1 cellular context compared by ENCODE assay signal in genomic region chr19:55598719-55599467, GRCh38.
TF ChIP-seq lines count a peak whose summit lies in the region.

No MANE protein-coding gene starts in this region.

TF ChIP-seq in K562, 482 proteins besides CTCF, POLR2A, EP300 and RAD21 (continues in another document):
- no peak for TF ChIP-seq TAF15 (IDR thresholded peaks at IDR 0.05; ENCODE audit: low read depth, low read length)
- no peak for TF ChIP-seq MEF2D (tag; conservative IDR thresholded peaks at IDR 0.05; ENCODE audit: low read depth)
- 0 out of 2 replicates have a peak, but pooled peaks have one; percentile 55 for TF ChIP-seq TARDBP (IDR thresholded peaks at IDR 0.05)
- TF ChIP-seq JUN (IDR thresholded peaks at IDR 0.05; ENCODE audit: borderline replicate concordance, low read depth, low read length), result no peak; the same call in 1 of the 2 replicates
- no peak for TF ChIP-seq JUN (CRISPR knock-in tag; IDR thresholded peaks at IDR 0.05; ENCODE audit: borderline replicate concordance)
- TF ChIP-seq, protein P1, sequence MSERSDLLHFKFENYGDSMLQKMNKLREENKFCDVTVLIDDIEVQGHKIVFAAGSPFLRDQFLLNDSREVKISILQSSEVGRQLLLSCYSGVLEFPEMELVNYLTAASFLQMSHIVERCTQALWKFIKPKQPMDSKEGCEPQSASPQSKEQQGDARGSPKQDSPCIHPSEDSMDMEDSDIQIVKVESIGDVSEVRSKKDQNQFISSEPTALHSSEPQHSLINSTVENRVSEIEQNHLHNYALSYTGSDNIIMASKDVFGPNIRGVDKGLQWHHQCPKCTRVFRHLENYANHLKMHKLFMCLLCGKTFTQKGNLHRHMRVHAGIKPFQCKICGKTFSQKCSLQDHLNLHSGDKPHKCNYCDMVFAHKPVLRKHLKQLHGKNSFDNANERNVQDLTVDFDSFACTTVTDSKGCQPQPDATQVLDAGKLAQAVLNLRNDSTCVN (CRISPR knock-in tag; IDR thresholded peaks at IDR 0.05), result peak; percentile 81; the same call in 1 of the 2 replicates
- TF ChIP-seq ZMIZ1 (IDR thresholded peaks at IDR 0.05; ENCODE audit: low read depth in 2 of 2, low read length in 2 of 2), result peak in 1 of 2 experiments; percentile 23; a peak in 1 of 4 replicates
- no peak for TF ChIP-seq MAFG (tag; conservative IDR thresholded peaks at IDR 0.05)
- TF ChIP-seq PHF20 (IDR thresholded peaks at IDR 0.05; ENCODE audit: partially characterized antibody), result no peak
- TF ChIP-seq RERE (CRISPR knock-in tag; IDR thresholded peaks at IDR 0.05; ENCODE audit: borderline replicate concordance), result no peak
- peak in 1 of 2 experiments; percentile 6; a peak in 2 of 4 replicates for TF ChIP-seq HDAC1 (IDR thresholded peaks at IDR 0.05)
- TF ChIP-seq TCF3 (CRISPR knock-in tag; IDR thresholded peaks at IDR 0.05), result no peak
- no peak for TF ChIP-seq ILF3 (IDR thresholded peaks at IDR 0.05; ENCODE audit: borderline replicate concordance)
- TF ChIP-seq RBFOX2 (IDR thresholded peaks at IDR 0.05; ENCODE audit: low read depth, low read length), result peak; percentile 86; the same call in 1 of the 2 replicates
- no peak for TF ChIP-seq IRF2 (CRISPR knock-in tag; IDR thresholded peaks at IDR 0.05)
- peak; percentile 85 for TF ChIP-seq ELF4 (CRISPR knock-in tag; IDR thresholded peaks at IDR 0.05)
- no peak for TF ChIP-seq ELF1 (tag; IDR thresholded peaks at IDR 0.05)
- TF ChIP-seq, protein P2, sequence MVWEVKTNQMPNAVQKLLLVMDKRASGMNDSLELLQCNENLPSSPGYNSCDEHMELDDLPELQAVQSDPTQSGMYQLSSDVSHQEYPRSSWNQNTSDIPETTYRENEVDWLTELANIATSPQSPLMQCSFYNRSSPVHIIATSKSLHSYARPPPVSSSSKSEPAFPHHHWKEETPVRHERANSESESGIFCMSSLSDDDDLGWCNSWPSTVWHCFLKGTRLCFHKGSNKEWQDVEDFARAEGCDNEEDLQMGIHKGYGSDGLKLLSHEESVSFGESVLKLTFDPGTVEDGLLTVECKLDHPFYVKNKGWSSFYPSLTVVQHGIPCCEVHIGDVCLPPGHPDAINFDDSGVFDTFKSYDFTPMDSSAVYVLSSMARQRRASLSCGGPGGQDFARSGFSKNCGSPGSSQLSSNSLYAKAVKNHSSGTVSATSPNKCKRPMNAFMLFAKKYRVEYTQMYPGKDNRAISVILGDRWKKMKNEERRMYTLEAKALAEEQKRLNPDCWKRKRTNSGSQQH (CRISPR knock-in tag; IDR thresholded peaks at IDR 0.05), result peak; percentile 84
- peak; percentile 50 for TF ChIP-seq RBBP5 (IDR thresholded peaks at IDR 0.05; ENCODE audit: borderline replicate concordance, insufficient read depth, low read length, poor library complexity, severe bottlenecking)
- no peak for TF ChIP-seq ZNF140 (CRISPR knock-in tag; IDR thresholded peaks at IDR 0.05)
- TF ChIP-seq, protein P3, sequence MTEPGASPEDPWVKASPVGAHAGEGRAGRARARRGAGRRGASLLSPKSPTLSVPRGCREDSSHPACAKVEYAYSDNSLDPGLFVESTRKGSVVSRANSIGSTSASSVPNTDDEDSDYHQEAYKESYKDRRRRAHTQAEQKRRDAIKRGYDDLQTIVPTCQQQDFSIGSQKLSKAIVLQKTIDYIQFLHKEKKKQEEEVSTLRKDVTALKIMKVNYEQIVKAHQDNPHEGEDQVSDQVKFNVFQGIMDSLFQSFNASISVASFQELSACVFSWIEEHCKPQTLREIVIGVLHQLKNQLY (CRISPR knock-in tag; conservative IDR thresholded peaks at IDR 0.05), result no peak
- TF ChIP-seq PHF8 (IDR thresholded peaks at IDR 0.05; ENCODE audit: borderline replicate concordance, low read length), result peak; percentile 67; the same call in 1 of the 2 replicates
- TF ChIP-seq, protein P4, sequence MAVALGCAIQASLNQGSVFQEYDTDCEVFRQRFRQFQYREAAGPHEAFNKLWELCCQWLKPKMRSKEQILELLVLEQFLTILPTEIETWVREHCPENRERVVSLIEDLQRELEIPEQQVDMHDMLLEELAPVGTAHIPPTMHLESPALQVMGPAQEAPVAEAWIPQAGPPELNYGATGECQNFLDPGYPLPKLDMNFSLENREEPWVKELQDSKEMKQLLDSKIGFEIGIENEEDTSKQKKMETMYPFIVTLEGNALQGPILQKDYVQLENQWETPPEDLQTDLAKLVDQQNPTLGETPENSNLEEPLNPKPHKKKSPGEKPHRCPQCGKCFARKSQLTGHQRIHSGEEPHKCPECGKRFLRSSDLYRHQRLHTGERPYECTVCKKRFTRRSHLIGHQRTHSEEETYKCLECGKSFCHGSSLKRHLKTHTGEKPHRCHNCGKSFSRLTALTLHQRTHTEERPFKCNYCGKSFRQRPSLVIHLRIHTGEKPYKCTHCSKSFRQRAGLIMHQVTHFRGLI (CRISPR knock-in tag; IDR thresholded peaks at IDR 0.05), result no peak
- TF ChIP-seq ZBTB34 (CRISPR knock-in tag; IDR thresholded peaks at IDR 0.05), result no peak
- no peak for TF ChIP-seq FOXA3 (CRISPR knock-in tag; conservative IDR thresholded peaks at IDR 0.05 in 1 of 2, IDR thresholded peaks at IDR 0.05 in 1 of 2)
- TF ChIP-seq SREBF1 (IDR thresholded peaks at IDR 0.05; ENCODE audit: borderline replicate concordance, low read depth, low read length), result no peak
- no peak for TF ChIP-seq ZNF644 (tag; IDR thresholded peaks at IDR 0.05; ENCODE audit: low read depth)
- TF ChIP-seq PCBP1 (IDR thresholded peaks at IDR 0.05; ENCODE audit: low read depth, low read length, poor library complexity, severe bottlenecking), result peak; percentile 89
- no peak for TF ChIP-seq SRSF3 (IDR thresholded peaks at IDR 0.05; ENCODE audit: insufficient read depth, low read length)
- TF ChIP-seq, protein P5, sequence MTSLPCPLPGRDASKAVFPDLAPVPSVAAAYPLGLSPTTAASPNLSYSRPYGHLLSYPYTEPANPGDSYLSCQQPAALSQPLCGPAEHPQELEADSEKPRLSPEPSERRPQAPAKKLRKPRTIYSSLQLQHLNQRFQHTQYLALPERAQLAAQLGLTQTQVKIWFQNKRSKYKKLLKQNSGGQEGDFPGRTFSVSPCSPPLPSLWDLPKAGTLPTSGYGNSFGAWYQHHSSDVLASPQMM (CRISPR knock-in tag; IDR thresholded peaks at IDR 0.05), result no peak
- TF ChIP-seq ZNF165 (CRISPR knock-in tag; IDR thresholded peaks at IDR 0.05; ENCODE audit: borderline replicate concordance), result no peak
- TF ChIP-seq POLR2G (IDR thresholded peaks at IDR 0.05; ENCODE audit: low read depth, low read length), result peak; percentile 95
- peak; percentile 86 for TF ChIP-seq TAF1 (IDR thresholded peaks at IDR 0.05; ENCODE audit: control insufficient read depth, extremely low read depth, insufficient read depth, low read length, severe bottlenecking)
- peak; percentile 67 for TF ChIP-seq SAP30 (IDR thresholded peaks at IDR 0.05; ENCODE audit: borderline replicate concordance, insufficient read depth, low read depth, low read length, poor library complexity, severe bottlenecking)
- TF ChIP-seq, protein P6, sequence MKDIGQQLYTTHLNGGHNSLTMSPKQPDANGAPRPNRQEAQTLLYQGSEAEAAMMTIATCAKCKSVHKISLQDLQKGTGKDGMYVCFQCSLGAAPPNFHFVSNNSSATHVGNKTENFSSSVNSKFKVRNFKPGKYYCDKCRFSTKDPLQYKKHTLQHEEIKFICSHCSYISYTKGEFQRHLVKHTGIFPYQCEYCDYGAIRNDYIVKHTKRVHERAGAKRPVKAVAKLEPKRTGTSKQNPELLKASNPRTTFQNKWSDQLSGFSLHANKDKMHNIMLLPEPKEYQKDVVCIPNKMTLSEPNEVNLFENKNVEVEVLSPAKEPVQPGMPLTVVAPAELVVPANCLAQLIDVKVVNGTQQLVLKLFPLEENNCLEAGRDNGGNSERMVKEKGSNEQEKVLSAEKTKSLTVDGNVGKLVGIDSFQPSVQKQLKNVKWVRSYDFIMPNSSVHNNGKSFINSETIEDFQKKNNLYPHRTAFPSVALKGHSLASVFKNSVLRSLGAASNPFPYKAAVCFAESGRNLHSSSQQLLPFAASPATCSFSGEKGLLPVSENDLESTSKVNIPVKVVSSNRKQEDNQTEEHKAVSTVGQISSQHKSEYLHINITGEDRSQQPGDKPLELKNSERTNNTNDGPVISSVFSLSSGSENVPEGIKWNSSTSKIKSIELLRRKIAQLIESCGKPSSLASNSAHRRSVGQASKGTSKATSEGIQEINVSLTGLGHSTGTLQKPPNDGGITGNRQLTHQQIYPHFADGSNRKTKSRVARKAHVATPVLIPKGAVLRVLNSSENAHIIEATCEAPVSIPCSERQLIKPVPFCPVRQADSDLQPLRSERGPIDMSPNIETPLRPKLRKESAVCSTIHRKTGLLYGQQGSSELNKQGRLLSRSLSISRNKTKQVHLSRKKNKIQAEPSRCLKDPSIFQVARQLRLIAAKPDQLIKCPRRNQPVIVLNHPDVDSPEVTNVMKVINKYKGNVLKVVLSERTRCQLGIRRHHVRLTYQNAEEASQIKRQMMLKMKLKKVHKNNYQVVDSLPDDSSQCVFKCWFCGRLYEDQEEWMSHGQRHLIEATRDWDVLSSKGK (CRISPR knock-in tag; IDR thresholded peaks at IDR 0.05), result no peak
- no peak for TF ChIP-seq CAMTA2 (CRISPR knock-in tag; conservative IDR thresholded peaks at IDR 0.05)
- TF ChIP-seq USF2 (CRISPR knock-in tag; IDR thresholded peaks at IDR 0.05), result no peak
- no peak for TF ChIP-seq MYBL2 (IDR thresholded peaks at IDR 0.05; ENCODE audit: low read depth)
- TF ChIP-seq MYBL2 (CRISPR knock-in tag; IDR thresholded peaks at IDR 0.05; ENCODE audit: borderline replicate concordance), result no peak
- no peak for TF ChIP-seq NCOA6 (IDR thresholded peaks at IDR 0.05)
- TF ChIP-seq DACH1 (IDR thresholded peaks at IDR 0.05; ENCODE audit: partially characterized antibody), result no peak
- no peak for TF ChIP-seq ETS2 (tag; IDR thresholded peaks at IDR 0.05; ENCODE audit: borderline replicate concordance, poor library complexity, severe bottlenecking)
